In the genomic region with DNA sequence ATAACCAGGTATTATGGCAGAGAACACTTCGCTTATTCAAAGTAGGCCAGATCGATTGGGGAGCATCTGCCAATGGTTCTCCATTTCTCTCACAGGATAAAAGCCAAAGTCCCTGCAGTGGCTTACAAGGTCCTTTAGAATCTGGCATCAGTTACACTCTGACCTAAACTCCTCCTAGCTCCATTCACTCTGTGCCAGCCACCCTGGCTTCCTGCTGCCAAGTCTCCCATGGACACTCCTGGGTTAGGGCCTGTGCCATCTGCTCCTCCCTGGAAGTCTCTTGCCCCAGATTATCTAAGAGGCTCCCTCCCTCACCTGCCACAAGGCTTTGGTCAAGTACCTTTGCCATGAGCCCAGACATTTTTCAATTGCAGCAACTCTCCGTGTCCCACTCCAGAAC, we compare ENCODE assay signal across 25 cellular contexts.
"Had no signal": no experiment of that assay in that cellular context is flagged by ENCODE, and none has a peak within 500 bp of the region (broad histone marks: within the 10 kb centered on the region; RNA-seq: fewer than 3 reads in every experiment).

No MANE protein-coding gene starts in this region.

- H3K9me3 ChIP-seq: breast epithelium, esophagus muscularis mucosa, left lung, neutrophil, ovary, thyroid gland had no signal

- DNase-seq: activated B cell treated with CpG ODN at 0.5 μM for 24 hours; activated CD4-positive, alpha-beta memory T cell treated with anti-CD3 and anti-CD28 coated beads for 36 hours; activated CD4-positive, alpha-beta T cell treated with anti-CD3 and anti-CD28 coated beads for 4 hours; activated naive CD4-positive, alpha-beta T cell treated with anti-CD3 and anti-CD28 coated beads for 36 hours; activated naive CD8-positive, alpha-beta T cell treated with anti-CD3 and anti-CD28 coated beads, Interleukin-2, amount 10 ng/mL, durations not matched to agents 7 days and 5 days; activated T-cell treated with anti-CD3 and anti-CD28 coated beads, Interleukin-2, amount 50 U/mL, for 48 hours; amniotic stem cell; glutamatergic neuron; immature natural killer cell; kidney glomerular epithelial cell; left lung; mammary epithelial cell; ovary; right cardiac atrium; stimulated activated CD4-positive, alpha-beta T cell treated with anti-CD3 and anti-CD28 coated beads, Interleukin-4, amount 100 ng/mL, for 24 hours; stimulated activated naive CD8-positive, alpha-beta T cell treated with anti-CD3 and anti-CD28 coated beads, Interleukin-15, Interleukin-2, amounts not matched to agents 100 U/mL and 50 U/mL, for 24 hours; T1000; thyroid gland had no signal

- FAIRE-seq: frontal cortex had no signal

- H3K27ac ChIP-seq: breast epithelium, coronary artery, esophagus muscularis mucosa, hepatocyte, left lung, neutrophil, ovary, thyroid gland had no signal

- H3K4me3 ChIP-seq: breast epithelium, coronary artery, esophagus muscularis mucosa, hepatocyte, left lung, ovary, thyroid gland had no signal

- H3K4me1 ChIP-seq: breast epithelium, esophagus muscularis mucosa, left lung, thyroid gland had no signal

- ATAC-seq: left lung; naive thymus-derived CD8-positive, alpha-beta T cell; right cardiac atrium; stimulated activated naive CD8-positive, alpha-beta T cell treated with anti-CD3 and anti-CD28 coated beads, Interleukin-15, Interleukin-2, amounts not matched to agents 100 U/mL and 50 U/mL, for 24 hours had no signal

- H3K36me3 ChIP-seq: breast epithelium, esophagus muscularis mucosa, left lung, neutrophil, ovary, thyroid gland had no signal
